1 cellular context compared by ENCODE assay signal in the genomic region with DNA sequence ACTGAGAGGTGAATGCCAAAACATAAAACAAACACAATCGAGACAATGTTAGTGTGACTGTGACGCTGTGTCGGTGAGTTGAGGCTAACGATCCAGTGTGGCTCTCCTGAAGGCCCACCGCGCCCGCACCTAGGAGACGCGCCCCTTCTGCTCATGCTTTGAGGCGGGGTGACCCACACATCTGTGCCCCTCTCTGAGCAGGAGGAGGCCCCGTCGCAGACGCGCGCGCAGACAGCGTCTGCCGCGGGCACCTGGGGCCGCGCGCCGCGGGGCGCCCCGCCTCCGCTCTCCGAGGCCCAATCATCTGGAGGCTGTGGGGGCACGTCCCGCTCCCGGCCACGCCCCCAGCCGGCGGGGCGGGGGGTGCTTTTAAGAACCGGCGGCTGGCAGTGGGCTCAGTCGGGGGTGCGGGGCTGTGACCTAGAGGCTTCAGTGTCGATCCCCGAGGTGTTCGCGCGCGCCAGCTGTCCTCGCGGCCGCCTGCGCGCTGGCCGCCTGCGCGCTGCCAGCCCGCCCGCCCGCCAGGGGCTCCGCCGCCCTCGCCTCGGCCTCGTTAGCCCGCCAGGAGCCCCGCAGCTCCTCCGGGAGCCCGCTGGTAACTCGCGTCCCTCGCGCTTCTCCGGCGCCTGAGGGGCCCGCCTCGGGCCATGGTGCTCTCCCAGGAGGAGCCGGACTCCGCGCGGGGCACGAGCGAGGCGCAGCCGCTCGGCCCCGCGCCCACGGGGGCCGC.
A peak's percentile ranks its signal among the peaks of the same experiment; 100 is the strongest.
TF ChIP-seq lines count a peak whose summit lies in the region.

Gene SLC16A10, plus strand, starts transcription at position 398 of the 730 bp plus-strand sequence. Its CDS starts 250 bp downstream, at position 648.

TF ChIP-seq in HepG2, 621 proteins besides CTCF, POLR2A, EP300 and RAD21 (continued from another document and continues in another):
- TF ChIP-seq, protein P1, sequence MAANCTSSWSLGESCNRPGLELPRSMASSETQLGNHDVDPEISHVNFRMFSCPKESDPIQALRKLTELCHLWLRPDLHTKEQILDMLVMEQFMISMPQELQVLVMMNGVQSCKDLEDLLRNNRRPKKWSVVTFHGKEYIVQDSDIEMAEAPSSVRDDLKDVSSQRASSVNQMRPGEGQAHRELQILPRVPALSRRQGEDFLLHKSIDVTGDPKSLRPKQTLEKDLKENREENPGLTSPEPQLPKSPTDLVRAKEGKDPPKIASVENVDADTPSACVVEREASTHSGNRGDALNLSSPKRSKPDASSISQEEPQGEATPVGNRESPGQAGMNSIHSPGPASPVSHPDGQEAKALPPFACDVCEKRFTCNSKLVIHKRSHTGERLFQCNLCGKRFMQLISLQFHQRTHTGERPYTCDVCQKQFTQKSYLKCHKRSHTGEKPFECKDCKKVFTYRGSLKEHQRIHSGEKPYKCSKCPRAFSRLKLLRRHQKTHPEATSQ (CRISPR knock-in tag; IDR thresholded peaks at IDR 0.05; ENCODE audit: borderline replicate concordance), result no peak
- no peak for TF ChIP-seq ZNF879 (CRISPR knock-in tag; IDR thresholded peaks at IDR 0.05)
- TF ChIP-seq AHDC1 (CRISPR knock-in tag; IDR thresholded peaks at IDR 0.05; ENCODE audit: borderline replicate concordance), result no peak
- TF ChIP-seq, protein P2, sequence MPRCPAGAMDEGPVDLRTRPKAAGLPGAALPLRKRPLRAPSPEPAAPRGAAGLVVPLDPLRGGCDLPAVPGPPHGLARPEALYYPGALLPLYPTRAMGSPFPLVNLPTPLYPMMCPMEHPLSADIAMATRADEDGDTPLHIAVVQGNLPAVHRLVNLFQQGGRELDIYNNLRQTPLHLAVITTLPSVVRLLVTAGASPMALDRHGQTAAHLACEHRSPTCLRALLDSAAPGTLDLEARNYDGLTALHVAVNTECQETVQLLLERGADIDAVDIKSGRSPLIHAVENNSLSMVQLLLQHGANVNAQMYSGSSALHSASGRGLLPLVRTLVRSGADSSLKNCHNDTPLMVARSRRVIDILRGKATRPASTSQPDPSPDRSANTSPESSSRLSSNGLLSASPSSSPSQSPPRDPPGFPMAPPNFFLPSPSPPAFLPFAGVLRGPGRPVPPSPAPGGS (CRISPR knock-in tag; IDR thresholded peaks at IDR 0.05), result no peak
- no peak for TF ChIP-seq GABPA (IDR thresholded peaks at IDR 0.05; ENCODE audit: low read depth, low read length)
- no peak for TF ChIP-seq GABPA (CRISPR knock-in tag; IDR thresholded peaks at IDR 0.05; ENCODE audit: low read depth)
- TF ChIP-seq HMGXB3 (CRISPR knock-in tag; IDR thresholded peaks at IDR 0.05; ENCODE audit: borderline replicate concordance), result no peak
- no peak for TF ChIP-seq GTF3A (CRISPR knock-in tag; conservative IDR thresholded peaks at IDR 0.05)
- no peak for TF ChIP-seq NFE2L2 (IDR thresholded peaks at IDR 0.05; ENCODE audit: low read length)
- TF ChIP-seq, protein P3, sequence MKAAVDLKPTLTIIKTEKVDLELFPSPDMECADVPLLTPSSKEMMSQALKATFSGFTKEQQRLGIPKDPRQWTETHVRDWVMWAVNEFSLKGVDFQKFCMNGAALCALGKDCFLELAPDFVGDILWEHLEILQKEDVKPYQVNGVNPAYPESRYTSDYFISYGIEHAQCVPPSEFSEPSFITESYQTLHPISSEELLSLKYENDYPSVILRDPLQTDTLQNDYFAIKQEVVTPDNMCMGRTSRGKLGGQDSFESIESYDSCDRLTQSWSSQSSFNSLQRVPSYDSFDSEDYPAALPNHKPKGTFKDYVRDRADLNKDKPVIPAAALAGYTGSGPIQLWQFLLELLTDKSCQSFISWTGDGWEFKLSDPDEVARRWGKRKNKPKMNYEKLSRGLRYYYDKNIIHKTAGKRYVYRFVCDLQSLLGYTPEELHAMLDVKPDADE (CRISPR knock-in tag; IDR thresholded peaks at IDR 0.05), result no peak
- TF ChIP-seq NFRKB (IDR thresholded peaks at IDR 0.05), result no peak
- 0 out of 2 replicates have a peak, but pooled peaks have one; percentile 32 for TF ChIP-seq ZNF776 (CRISPR knock-in tag; IDR thresholded peaks at IDR 0.05)
- TF ChIP-seq, protein P4, sequence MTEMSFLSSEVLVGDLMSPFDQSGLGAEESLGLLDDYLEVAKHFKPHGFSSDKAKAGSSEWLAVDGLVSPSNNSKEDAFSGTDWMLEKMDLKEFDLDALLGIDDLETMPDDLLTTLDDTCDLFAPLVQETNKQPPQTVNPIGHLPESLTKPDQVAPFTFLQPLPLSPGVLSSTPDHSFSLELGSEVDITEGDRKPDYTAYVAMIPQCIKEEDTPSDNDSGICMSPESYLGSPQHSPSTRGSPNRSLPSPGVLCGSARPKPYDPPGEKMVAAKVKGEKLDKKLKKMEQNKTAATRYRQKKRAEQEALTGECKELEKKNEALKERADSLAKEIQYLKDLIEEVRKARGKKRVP (CRISPR knock-in tag; IDR thresholded peaks at IDR 0.05), result no peak
- TF ChIP-seq HHEX (CRISPR knock-in tag; IDR thresholded peaks at IDR 0.05), result no peak
- TF ChIP-seq GABPB1 (CRISPR knock-in tag; IDR thresholded peaks at IDR 0.05), result 0 out of 2 replicates have a peak, but pooled peaks have one; percentile 26
- TF ChIP-seq PRPF4 (IDR thresholded peaks at IDR 0.05; ENCODE audit: low read depth, low read length, poor library complexity, severe bottlenecking), result no peak
- no peak for TF ChIP-seq WIZ (CRISPR knock-in tag; IDR thresholded peaks at IDR 0.05)
- TF ChIP-seq HINFP (CRISPR knock-in tag; IDR thresholded peaks at IDR 0.05; ENCODE audit: low read depth), result no peak
- TF ChIP-seq CEBPZ (IDR thresholded peaks at IDR 0.05; ENCODE audit: low read length), result no peak
- no peak for TF ChIP-seq MED8 (CRISPR knock-in tag; IDR thresholded peaks at IDR 0.05; ENCODE audit: insufficient replicate concordance)
- no peak for TF ChIP-seq ZNF136 (CRISPR knock-in tag; IDR thresholded peaks at IDR 0.05; ENCODE audit: low read depth)
- TF ChIP-seq, protein P5, sequence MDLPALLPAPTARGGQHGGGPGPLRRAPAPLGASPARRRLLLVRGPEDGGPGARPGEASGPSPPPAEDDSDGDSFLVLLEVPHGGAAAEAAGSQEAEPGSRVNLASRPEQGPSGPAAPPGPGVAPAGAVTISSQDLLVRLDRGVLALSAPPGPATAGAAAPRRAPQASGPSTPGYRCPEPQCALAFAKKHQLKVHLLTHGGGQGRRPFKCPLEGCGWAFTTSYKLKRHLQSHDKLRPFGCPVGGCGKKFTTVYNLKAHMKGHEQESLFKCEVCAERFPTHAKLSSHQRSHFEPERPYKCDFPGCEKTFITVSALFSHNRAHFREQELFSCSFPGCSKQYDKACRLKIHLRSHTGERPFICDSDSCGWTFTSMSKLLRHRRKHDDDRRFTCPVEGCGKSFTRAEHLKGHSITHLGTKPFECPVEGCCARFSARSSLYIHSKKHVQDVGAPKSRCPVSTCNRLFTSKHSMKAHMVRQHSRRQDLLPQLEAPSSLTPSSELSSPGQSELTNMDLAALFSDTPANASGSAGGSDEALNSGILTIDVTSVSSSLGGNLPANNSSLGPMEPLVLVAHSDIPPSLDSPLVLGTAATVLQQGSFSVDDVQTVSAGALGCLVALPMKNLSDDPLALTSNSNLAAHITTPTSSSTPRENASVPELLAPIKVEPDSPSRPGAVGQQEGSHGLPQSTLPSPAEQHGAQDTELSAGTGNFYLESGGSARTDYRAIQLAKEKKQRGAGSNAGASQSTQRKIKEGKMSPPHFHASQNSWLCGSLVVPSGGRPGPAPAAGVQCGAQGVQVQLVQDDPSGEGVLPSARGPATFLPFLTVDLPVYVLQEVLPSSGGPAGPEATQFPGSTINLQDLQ (CRISPR knock-in tag; IDR thresholded peaks at IDR 0.05), result peak; percentile 97
- no peak for TF ChIP-seq ZFP36 (IDR thresholded peaks at IDR 0.05; ENCODE audit: borderline replicate concordance, low read depth, low read length, partially characterized antibody)
